ENCODE assay signal across 20 cellular contexts in the genomic region with DNA sequence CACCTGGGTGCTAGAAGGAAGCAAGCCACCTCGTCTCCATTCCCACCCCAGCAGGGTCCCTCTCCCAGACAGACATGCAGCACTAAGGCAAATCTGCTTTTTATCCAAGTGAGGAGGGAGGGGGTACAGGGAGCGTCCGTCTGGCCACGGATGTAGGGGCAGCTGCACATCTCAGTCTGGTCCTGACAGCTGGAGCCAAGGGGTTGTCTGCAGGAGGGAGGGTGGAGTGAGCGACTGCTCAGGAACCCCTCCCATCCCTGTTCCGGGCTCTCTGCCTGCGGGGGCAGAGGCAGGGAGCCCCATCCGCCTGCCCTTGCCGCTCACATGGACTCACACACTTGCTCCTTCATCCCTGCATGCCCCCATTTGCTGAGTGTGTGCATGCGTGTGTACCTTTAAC. TPM values are rescaled to one million over a fixed set of nuclear protein-coding genes. Genes with fewer than 3 reads are reported as not detected.
"Had no signal": no experiment of that assay in that cellular context is flagged by ENCODE, and none has a peak within 500 bp of the region (broad histone marks: within the 10 kb centered on the region; RNA-seq: fewer than 3 reads in every experiment).

No MANE protein-coding gene starts in this region.

- H2AFZ ChIP-seq: neural progenitor cell had no signal

- H3K4me3 Mint-ChIP-seq: activated T-cell treated with anti-CD3 and anti-CD28 coated beads, Interleukin-2, amount 50 U/mL, for 24 hours; immature natural killer cell; neural progenitor cell; stimulated activated effector memory CD8-positive, alpha-beta T cell treated with anti-CD3 and anti-CD28 coated beads, Interleukin-12 subunit alpha, Interleukin-12 subunit beta, amount 100 ng/mL, for 72 hours had no signal

- H3K9ac ChIP-seq: neural progenitor cell had no signal

- H3K27me3 ChIP-seq: pancreas had no signal

- H3K4me2 ChIP-seq: neural progenitor cell had no signal

- H3K4me3 ChIP-seq: heart left ventricle, neural progenitor cell, pancreas, sigmoid colon, thyroid gland had no signal

- H3K36me3 ChIP-seq: heart left ventricle, neural progenitor cell, pancreas, sigmoid colon, thyroid gland had no signal

- H3K27ac Mint-ChIP-seq: activated T-cell treated with anti-CD3 and anti-CD28 coated beads, Interleukin-2, amount 50 U/mL, for 24 hours; immature natural killer cell; neural progenitor cell; stimulated activated effector memory CD8-positive, alpha-beta T cell treated with anti-CD3 and anti-CD28 coated beads, Interleukin-12 subunit alpha, Interleukin-12 subunit beta, amount 100 ng/mL, for 72 hours had no signal

- DNase-seq: activated CD4-positive, alpha-beta T cell treated with anti-CD3 and anti-CD28 coated beads, Interleukin-2, amount 50 U/mL, for 48 hours; activated naive CD4-positive, alpha-beta T cell treated with anti-CD3 and anti-CD28 coated beads, Interleukin-2, amount 50 U/mL, for 16 hours; activated T-cell treated with anti-CD3 and anti-CD28 coated beads, Interleukin-2, amount 50 U/mL, for 24 hours; heart left ventricle; immature natural killer cell; pancreas; sigmoid colon; stimulated activated CD4-positive, alpha-beta T cell treated with anti-CD3 and anti-CD28 coated beads, Interleukin-12 subunit alpha, Interleukin-12 subunit beta, amount 100 ng/mL, for 4 hours; stimulated activated CD4-positive, alpha-beta T cell treated with anti-CD3 and anti-CD28 coated beads, Interleukin-2, amount 100 ng/mL, for 24 hours; T1000; thyroid gland had no signal

- H3K9me3 Mint-ChIP-seq: activated T-cell treated with anti-CD3 and anti-CD28 coated beads, Interleukin-2, amount 50 U/mL, for 24 hours; immature natural killer cell; stimulated activated effector memory CD8-positive, alpha-beta T cell treated with anti-CD3 and anti-CD28 coated beads, Interleukin-12 subunit alpha, Interleukin-12 subunit beta, amount 100 ng/mL, for 72 hours had no signal

- H3K9me3 ChIP-seq: heart left ventricle, pancreas, sigmoid colon, thyroid gland had no signal

- H3K36me3 Mint-ChIP-seq: neural progenitor cell had no signal

- ATAC-seq: heart left ventricle; pancreas; stimulated activated effector memory CD8-positive, alpha-beta T cell treated with anti-CD3 and anti-CD28 coated beads, Interleukin-12 subunit alpha, Interleukin-12 subunit beta, amount 100 ng/mL, for 72 hours had no signal

- H3K27ac ChIP-seq: heart left ventricle, neural progenitor cell, pancreas, sigmoid colon, thyroid gland had no signal

RNA-seq across cellular contexts. Expression of a gene that starts 2.5 kb away (rescaled TPM):
- total RNA-seq: bronchial epithelial cell, dermis microvascular lymphatic vessel endothelial cell, epithelial cell of proximal tubule, frontal cortex, heart left ventricle, lower leg skin, mesenteric fat pad, pancreas, sigmoid colon, thyroid gland had no signal
- polyA plus RNA-seq: adipose tissue, heart left ventricle, immature natural killer cell had no signal

RNA-seq across cellular contexts. Expression of a gene that starts 4.9 kb away (rescaled TPM):
- polyA plus RNA-seq: heart left ventricle had no signal

RNA-seq across cellular contexts. Expression of a gene that starts 8.9 kb away (rescaled TPM):
- total RNA-seq: mesenteric fat pad, thyroid gland had no signal
- polyA plus RNA-seq: immature natural killer cell had no signal

RNA-seq across cellular contexts. Expression of a gene that starts 16.1 kb away (rescaled TPM):
- total RNA-seq: bronchial epithelial cell, dermis microvascular lymphatic vessel endothelial cell, epithelial cell of proximal tubule, frontal cortex, heart left ventricle, lower leg skin, mesenteric fat pad, pancreas, sigmoid colon, thyroid gland had no signal
- polyA plus RNA-seq: adipose tissue, heart left ventricle, immature natural killer cell, pancreas, sigmoid colon had no signal
